18 cellular contexts compared by ENCODE assay signal in the genomic region with DNA sequence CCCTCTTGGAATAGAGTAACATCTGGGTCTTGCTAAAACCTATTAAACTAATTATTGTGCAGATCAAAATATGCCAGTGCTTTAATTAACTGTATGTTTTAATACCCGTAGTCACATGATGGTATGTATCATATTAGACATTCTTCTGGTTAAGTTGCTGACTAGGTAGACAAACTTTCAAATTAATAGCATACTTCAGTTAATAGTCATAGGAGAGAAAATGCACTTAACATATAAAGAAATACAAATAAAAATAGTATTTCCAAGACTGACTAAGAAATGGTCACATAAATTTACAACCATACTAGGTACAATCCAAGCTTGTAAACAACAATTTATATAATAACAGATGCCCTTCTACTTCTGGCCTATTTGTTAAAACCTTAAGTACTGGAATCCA. TPM values are rescaled to one million over a fixed set of nuclear protein-coding genes. Genes with fewer than 3 reads are reported as not detected.
A peak's percentile ranks its signal among the peaks of the same experiment; 100 is the strongest.
DNase-seq lines count a peak whose midpoint lies in the region; ATAC-seq, FAIRE-seq and TF ChIP-seq lines count a peak whose summit lies in the region.
"Had no signal": no experiment of that assay in that cellular context is flagged by ENCODE, and none has a peak within 500 bp of the region (broad histone marks: within the 10 kb centered on the region; RNA-seq: fewer than 3 reads in every experiment).

No MANE protein-coding gene starts in this region.

- H3K36me3 ChIP-seq in mammary epithelial cell (ENCODE audit: insufficient read depth, low read length) (no peaks in the 10 kb centered on the region), breast epithelium (no peaks in the 10 kb centered on the region)
- H3K36me3 ChIP-seq: SJCRH30 had no signal

- H3K4me2 ChIP-seq in mammary epithelial cell (ENCODE audit: insufficient read depth, low read depth, low read length) = no peak overlapping the region

- H2AFZ ChIP-seq in mammary epithelial cell (ENCODE audit: low read depth, low read length) = no peak overlapping the region

- H3K27ac ChIP-seq in mammary epithelial cell (ENCODE audit: insufficient read depth, low read depth, low read length) (no peak overlapping the region), breast epithelium (no peak overlapping the region), foreskin keratinocyte (no peak overlapping the region)
- H3K27ac ChIP-seq: 22Rv1, HL-60, RWPE1, SJCRH30 had no signal

- no peaks in the 10 kb centered on the region for H4K20me1 ChIP-seq in mammary epithelial cell (ENCODE audit: insufficient read depth, low read length)

- no TSS peak for BruUV-seq in mammary epithelial cell (replicated peaks; lab: Mats Ljungman, UMichigan)

- no peak for TF ChIP-seq POLR2A in breast epithelium (IDR thresholded peaks at IDR 0.05)

- H3K9ac ChIP-seq in mammary epithelial cell (ENCODE audit: insufficient read depth, low read length) = no peak overlapping the region

- WGBS in mammary epithelial cell (ENCODE audit: low coverage, missing lambda C conversion rate) = 44% methylated on average over 1 of the region's 1 CpG

- FAIRE-seq in GM19239 (lab: Jason Lieb, UNC) = no peak
- FAIRE-seq: H54 had no signal

- H3K4me3 ChIP-seq in mammary epithelial cell (replicated peaks in 1 of 3; ENCODE audit: insufficient read depth in 1 of 3, low read depth in 2 of 3, low read length in 3 of 3) (no peak overlapping the region), breast epithelium (no peak overlapping the region)
- H3K4me3 ChIP-seq: SJCRH30 had no signal

- TF ChIP-seq CTCF in mammary epithelial cell (conservative IDR thresholded peaks at IDR 0.05 in 1 of 2, IDR thresholded peaks at IDR 0.05 in 1 of 2; ENCODE audit: extremely low read depth in 1 of 2, insufficient read depth in 1 of 2, low read depth in 1 of 2, low read length in 2 of 2) (no peak), breast epithelium (IDR thresholded peaks at IDR 0.05) (no peak), foreskin keratinocyte (conservative IDR thresholded peaks at IDR 0.05) (no peak)

- CTCF ChIA-PET in mammary epithelial cell (lab: Charles Lee; ENCODE audit: low non-redundant PET) = no interaction called here

- no peaks in the 10 kb centered on the region for H3K79me2 ChIP-seq in mammary epithelial cell (ENCODE audit: insufficient read depth, low read length)

- ATAC-seq in SK-N-SH treated with all-trans-retinoic acid at 6 μM for 48 hours = peak; percentile 56
- ATAC-seq in foreskin keratinocyte = peak; percentile 76
- ATAC-seq in GM21737 (IDR thresholded peaks at IDR 0.05; ENCODE audit: unreplicated experiment) = no peak
- ATAC-seq in HG02798 (IDR thresholded peaks at IDR 0.05; ENCODE audit: poor library complexity, unreplicated experiment) = no peak

- H3K9me3 ChIP-seq in mammary epithelial cell (replicated peaks; ENCODE audit: insufficient read depth, low read length) (no peaks in the 10 kb centered on the region), breast epithelium (no peaks in the 10 kb centered on the region)
- H3K9me3 ChIP-seq: SJCRH30 had no signal

- peak; percentile 35 for DNase-seq in mammary epithelial cell
- no peak for DNase-seq in breast epithelium (ENCODE audit: low spot score in 2 of 2)
- peak in 1 of 2 donors; percentile 67 for DNase-seq in foreskin keratinocyte
- no peak for DNase-seq in GM19239 (ENCODE audit: insufficient read length, low spot score)
- no peak for DNase-seq in activated naive CD4-positive, alpha-beta T cell treated with anti-CD3 and anti-CD28 coated beads, Interleukin-2, amount 50 U/mL, for 16 hours
- DNase-seq: C1 segment of cervical spinal cord, DND-41, NCI-H1417 treated with DMSO at 0.1 percent for 48 hours, NCI-H2029 treated with DMSO at 0.1 percent for 48 hours, NCI-H774, SJCRH30 had no signal

- in situ Hi-C loops in mammary epithelial cell (cut with MboI; ENCODE audit: low sequenced_read_pairs in 2 of 2) = no loop called here

- peaks cover 14% of the 10 kb centered on the region for H3K4me1 ChIP-seq in mammary epithelial cell (ENCODE audit: insufficient read depth, low read length)
- H3K4me1 ChIP-seq in breast epithelium = no peaks in the 10 kb centered on the region
- peaks cover 1% of the 10 kb centered on the region for H3K4me1 ChIP-seq in foreskin keratinocyte

- intact Hi-C loops in mammary epithelial cell (cut with micrococcal nuclease) (no loop called here), breast epithelium (cut with DNase I; ENCODE audit: low total_unique reads) (no loop called here)

- dilution Hi-C loops in mammary epithelial cell (cut with HindIII; ENCODE audit: low sequenced_read_pairs) = no loop called here

- H3K27me3 ChIP-seq in mammary epithelial cell (ENCODE audit: insufficient read depth, low read length) = no peaks in the 10 kb centered on the region
- no peaks in the 10 kb centered on the region for H3K27me3 ChIP-seq in breast epithelium
- H3K27me3 ChIP-seq in foreskin keratinocyte = no peaks in the 10 kb centered on the region
- H3K27me3 ChIP-seq: SJCRH30 had no signal

TF ChIP-seq in SK-N-SH treated with all-trans-retinoic acid at 6 μM for 48 hours, 23 proteins besides CTCF, POLR2A, EP300 and RAD21:
- no peak for TF ChIP-seq CREB5 (CRISPR knock-in tag; IDR thresholded peaks at IDR 0.05; ENCODE audit: low read depth)
- TF ChIP-seq ISL1 (CRISPR knock-in tag; IDR thresholded peaks at IDR 0.05) = peak; percentile 27; the same call in 1 of the 2 replicates

RNA-seq across cellular contexts. Expression of gene EXPH5, which starts 7.6 kb away (rescaled TPM):
- total RNA-seq in mammary epithelial cell (10 to 100 TPM; 17.0 to 27.7 TPM), breast epithelium (10 to 100 TPM in 1 of 3 donors, 1 to 10 TPM in 2; 3.2 to 16.8 (median 8.8) TPM), foreskin keratinocyte (13.2 and 15.0 TPM in 2 replicates)
- polyA plus RNA-seq in mammary epithelial cell (2.8 TPM), foreskin keratinocyte (1.1 and 1.5 TPM in 2 replicates)
- polyA minus RNA-seq in mammary epithelial cell = 17.1 TPM

Comparison
In these comparisons a context has a peak if more than half of its experiments do, and no peak if none do; other contexts are left out.
1. ATAC-seq: peak in SK-N-SH treated with all-trans-retinoic acid at 6 μM for 48 hours (single experiment) and foreskin keratinocyte (single experiment); none in GM21737 (single experiment) and HG02798 (single experiment).